Comparison of ENCODE assay signal across 8 cellular contexts in genomic region chr16:53435066-53435688, GRCh38. TPM values are rescaled to one million over a fixed set of nuclear protein-coding genes. Genes with fewer than 3 reads are reported as not detected.
A peak's percentile ranks its signal among the peaks of the same experiment; 100 is the strongest.
DNase-seq lines count a peak whose midpoint lies in the region; TF ChIP-seq lines count a peak whose summit lies in the region.

No MANE protein-coding gene starts in this region.

- H3K27ac ChIP-seq in H9 (ENCODE audit: insufficient read length, low read depth, low read length) (no peak overlapping the region), osteoblast (ENCODE audit: low read depth, low read length) (peak overlapping the region; percentile 86), tibial artery (peak overlapping the region; percentile 98 to 99)

- H2BK5ac ChIP-seq in H9 (ENCODE audit: insufficient read length, low read length) = no peak overlapping the region

- H3K27me3 ChIP-seq in H9 (ENCODE audit: insufficient read depth, low read length) (no peaks in the 10 kb centered on the region), Loucy (ENCODE audit: insufficient read depth, low read length, poor library complexity, severe bottlenecking) (peaks cover 5% of the 10 kb centered on the region), osteoblast (ENCODE audit: insufficient read depth, low read length) (no peaks in the 10 kb centered on the region), tibial artery (no peaks in the 10 kb centered on the region)

- H3K23ac ChIP-seq in H9 (ENCODE audit: insufficient read length, low read depth, low read length) = no peak overlapping the region

- intact Hi-C loops in tibial artery (cut with DNase I; ENCODE audit: low total_unique reads) = loop anchor here (5.0 kb wide), 1 partner anchor 67 kb away; the partner anchor contains the start of gene AKTIP

- no peak overlapping the region for H2BK12ac ChIP-seq in H9 (ENCODE audit: insufficient read length, low read depth, low read length)

- in situ Hi-C loops in SK-MEL-5 (cut with HindIII; ENCODE audit: low pct_unique_long_range_greater_than_20kb, low sequenced_read_pairs) = no loop called here

- H3K4me2 ChIP-seq in H9 (ENCODE audit: insufficient read depth, insufficient read length, low read length) = peak overlapping the region; percentile 78
- H3K4me2 ChIP-seq in Loucy (ENCODE audit: low read depth, low read length, poor library complexity, severe bottlenecking) = peak overlapping the region; percentile 83
- peak overlapping the region; percentile 98 for H3K4me2 ChIP-seq in osteoblast (ENCODE audit: insufficient read depth, low read length)

- no peak overlapping the region for H3T11ph ChIP-seq in H9 (ENCODE audit: low read length)

- H3K14ac ChIP-seq in H9 (ENCODE audit: insufficient read depth, low read length) = peak overlapping the region; percentile 91; the same call in 1 of the 2 replicates

- no peak overlapping the region for H2AFZ ChIP-seq in H9 (ENCODE audit: low read length)
- H2AFZ ChIP-seq in Loucy (ENCODE audit: low read length) = peak overlapping the region; percentile 96
- peak overlapping the region; percentile 100 for H2AFZ ChIP-seq in osteoblast (ENCODE audit: low read length)

- no peaks in the 10 kb centered on the region for H3K9me2 ChIP-seq in Loucy (replicated peaks; ENCODE audit: low read depth, low read length)

- H3K27ac Mint-ChIP-seq in H9 = peak overlapping the region; percentile 77 to 91 (median 84); a peak in 6 of 7 replicates
- peak overlapping the region; percentile 93 for H3K27ac Mint-ChIP-seq in activated naive CD4-positive, alpha-beta T cell treated with anti-CD3 and anti-CD28 coated beads, Interleukin-2, amount 50 U/mL, for 24 hours

- peak; percentile 34 for DNase-seq in GDM1 (lab: John Stamatoyannopoulos, UW)
- DNase-seq in H9 = peak; percentile 66
- peak; percentile 90 for DNase-seq in SK-MEL-5 (ENCODE audit: low read depth, low spot score)
- peak; percentile 76 for DNase-seq in glomerular visceral epithelial cell (ENCODE audit: extremely low spot score)
- peak; percentile 95 for DNase-seq in osteoblast (ENCODE audit: insufficient read length, low spot score, missing footprints)
- peak; percentile 89 to 90 for DNase-seq in tibial artery

- peaks cover under 1 to 13% (median 3%) of the 10 kb centered on the region in 3 experiments; a peak in 6 of 7 replicates for H3K36me3 Mint-ChIP-seq in H9 (ENCODE audit: insufficient read depth in 1 of 3, low read depth in 3 of 3)
- H3K36me3 Mint-ChIP-seq in activated naive CD4-positive, alpha-beta T cell treated with anti-CD3 and anti-CD28 coated beads, Interleukin-2, amount 50 U/mL, for 24 hours = no peaks in the 10 kb centered on the region

- no peak overlapping the region for H2BK120ac ChIP-seq in H9 (ENCODE audit: low read depth, low read length, poor library complexity, severe bottlenecking)

- no peaks in the 10 kb centered on the region for H3F3A ChIP-seq in Loucy (ENCODE audit: low read depth)

- H3K23me2 ChIP-seq in H9 (ENCODE audit: insufficient read length, low read depth, low read length, poor library complexity, severe bottlenecking) = peaks cover 10% of the 10 kb centered on the region

- no peaks in the 10 kb centered on the region for H3K79me1 ChIP-seq in H9 (ENCODE audit: insufficient read depth, low read depth, low read length, poor library complexity, severe bottlenecking)

- H2BK20ac ChIP-seq in H9 (ENCODE audit: low read depth, low read length, poor library complexity, severe bottlenecking) = no peak overlapping the region

- H2AK5ac ChIP-seq in H9 (ENCODE audit: insufficient read length, low read length) = no peak overlapping the region

- H4K20me1 ChIP-seq in H9 (ENCODE audit: control insufficient read depth, insufficient read depth, insufficient read length) (no peaks in the 10 kb centered on the region), Loucy (ENCODE audit: insufficient read depth, low read length, poor library complexity, severe bottlenecking) (peaks cover 34% of the 10 kb centered on the region), osteoblast (ENCODE audit: insufficient read depth, low read length) (no peaks in the 10 kb centered on the region)

- peaks cover 5 to 6% of the 10 kb centered on the region in 2 experiments; a peak in 3 of 5 replicates for H3K9me3 Mint-ChIP-seq in H9
- no peaks in the 10 kb centered on the region for H3K9me3 Mint-ChIP-seq in activated naive CD4-positive, alpha-beta T cell treated with anti-CD3 and anti-CD28 coated beads, Interleukin-2, amount 50 U/mL, for 24 hours

- H4K5ac ChIP-seq in H9 (ENCODE audit: insufficient read length, low read depth, low read length) = no peak overlapping the region

- no peak overlapping the region for H3K56ac ChIP-seq in H9 (ENCODE audit: insufficient read length, low read depth, low read length)

- no peak overlapping the region for H3K4ac ChIP-seq in H9 (ENCODE audit: low read depth, low read length)

- peak overlapping the region; percentile 94 for H3K4me3 ChIP-seq in Loucy (ENCODE audit: low read length, poor library complexity, severe bottlenecking)
- peak overlapping the region; percentile 94 for H3K4me3 ChIP-seq in osteoblast (ENCODE audit: insufficient read depth, low read length)
- H3K4me3 ChIP-seq in tibial artery = peak overlapping the region; percentile 97 to 99

- no peaks in the 10 kb centered on the region; the same call in 1 of the 2 replicates for H3K27me3 Mint-ChIP-seq in H9 (ENCODE audit: low read depth)
- H3K27me3 Mint-ChIP-seq in activated naive CD4-positive, alpha-beta T cell treated with anti-CD3 and anti-CD28 coated beads, Interleukin-2, amount 50 U/mL, for 24 hours = no peaks in the 10 kb centered on the region

- H3K4me1 Mint-ChIP-seq in H9 = peaks cover 19% of the 10 kb centered on the region in 2 experiments
- peaks cover 51% of the 10 kb centered on the region for H3K4me1 Mint-ChIP-seq in activated naive CD4-positive, alpha-beta T cell treated with anti-CD3 and anti-CD28 coated beads, Interleukin-2, amount 50 U/mL, for 24 hours

- H3K4me1 ChIP-seq in H9 (ENCODE audit: insufficient read depth, low read length) = no peaks in the 10 kb centered on the region
- H3K4me1 ChIP-seq in Loucy (ENCODE audit: insufficient read depth, low read length, poor library complexity, severe bottlenecking) = peaks cover 18% of the 10 kb centered on the region
- peaks cover 14% of the 10 kb centered on the region for H3K4me1 ChIP-seq in osteoblast (ENCODE audit: insufficient read depth, low read length)
- H3K4me1 ChIP-seq in tibial artery = peaks cover 0 to 35% (median 15%) of the 10 kb centered on the region in 4 donors

- H3K36me3 ChIP-seq in Loucy (ENCODE audit: insufficient read depth, low read length) (no peaks in the 10 kb centered on the region), osteoblast (ENCODE audit: insufficient read depth, low read length) (peaks cover 4% of the 10 kb centered on the region), tibial artery (peaks cover 0 to 4% (median 0%) of the 10 kb centered on the region in 3 donors)

- no peak overlapping the region for H4K8ac ChIP-seq in H9 (replicated peaks; ENCODE audit: insufficient read length, low read depth, low read length)

- H3K9ac ChIP-seq in H9 (ENCODE audit: extremely low read depth, insufficient read length, low read length) = peak overlapping the region; percentile 75
- peak overlapping the region; percentile 82 for H3K9ac ChIP-seq in Loucy (ENCODE audit: low read depth, low read length, poor library complexity, severe bottlenecking)

- no peak overlapping the region for H4K91ac ChIP-seq in H9 (ENCODE audit: insufficient read length, low read depth, low read length)

- H3K79me2 ChIP-seq in H9 (ENCODE audit: insufficient read depth, low read length) (peaks cover 2% of the 10 kb centered on the region; the same call in 1 of the 2 replicates), Loucy (ENCODE audit: insufficient read depth, low read length) (peaks cover 40% of the 10 kb centered on the region), osteoblast (ENCODE audit: insufficient read depth, low read length) (peaks cover 44% of the 10 kb centered on the region)

- WGBS in H9 (ENCODE audit: extremely low coverage, insufficient read length, low lambda C conversion rate) = no CpG with 5 or more reads among the region's 28 CpGs

- H2BK15ac ChIP-seq in H9 (ENCODE audit: low read depth, low read length) = no peak overlapping the region

- peak overlapping the region; percentile 92 to 95 for H3K4me3 Mint-ChIP-seq in H9
- H3K4me3 Mint-ChIP-seq in activated naive CD4-positive, alpha-beta T cell treated with anti-CD3 and anti-CD28 coated beads, Interleukin-2, amount 50 U/mL, for 24 hours = peak overlapping the region; percentile 99

- no peaks in the 10 kb centered on the region for H3K9me3 ChIP-seq in H9 (ENCODE audit: control insufficient read depth, low read depth, low read length)
- no peaks in the 10 kb centered on the region for H3K9me3 ChIP-seq in Loucy (ENCODE audit: insufficient read depth, low read depth, low read length)
- H3K9me3 ChIP-seq in osteoblast (ENCODE audit: low read depth, low read length) = no peaks in the 10 kb centered on the region
- H3K9me3 ChIP-seq in tibial artery = no peaks in the 10 kb centered on the region

- H3K18ac ChIP-seq in H9 (ENCODE audit: insufficient read length, low read depth, low read length) = peak overlapping the region; percentile 65

- TF ChIP-seq CTCF in H9 (conservative IDR thresholded peaks at IDR 0.05) (no peak), Loucy (conservative IDR thresholded peaks at IDR 0.05; ENCODE audit: low read length) (no peak), osteoblast (IDR thresholded peaks at IDR 0.05; ENCODE audit: extremely low read depth, low read depth, low read length) (no peak), tibial artery (IDR thresholded peaks at IDR 0.05) (peak in 1 of 2 experiments; percentile 6)

RNA-seq across cellular contexts. Expression of gene RBL2, which starts 0.9 kb away (rescaled TPM):
- 17.0 and 17.3 TPM in 2 replicates for total RNA-seq in H9 (2021)
- 33.8 and 36.4 TPM in 2 replicates for total RNA-seq in SK-MEL-5 (2014; rRNA removed; shearing (Covaris generic))
- polyA plus RNA-seq in SK-MEL-5 (2015; cell fraction: cytosol; rRNA removed) = 24.5 and 37.6 TPM in 2 replicates
- 144 and 161 TPM in 2 replicates for polyA plus RNA-seq in SK-MEL-5 (2015; cell fraction: nucleus; rRNA removed)
- total RNA-seq in osteoblast = 56.1 and 61.0 TPM in 2 replicates

Comparison
In these comparisons a context has a peak if more than half of its experiments do, and no peak if none do; other contexts are left out.
1. DNase-seq: peak in every context shown above with its lines; median percentile 95 in osteoblast; 90 in SK-MEL-5; 90 in tibial artery; 76 in glomerular visceral epithelial cell; 66 in H9; 34 in GDM1.